17 cellular contexts compared by ENCODE assay signal in the genomic region with DNA sequence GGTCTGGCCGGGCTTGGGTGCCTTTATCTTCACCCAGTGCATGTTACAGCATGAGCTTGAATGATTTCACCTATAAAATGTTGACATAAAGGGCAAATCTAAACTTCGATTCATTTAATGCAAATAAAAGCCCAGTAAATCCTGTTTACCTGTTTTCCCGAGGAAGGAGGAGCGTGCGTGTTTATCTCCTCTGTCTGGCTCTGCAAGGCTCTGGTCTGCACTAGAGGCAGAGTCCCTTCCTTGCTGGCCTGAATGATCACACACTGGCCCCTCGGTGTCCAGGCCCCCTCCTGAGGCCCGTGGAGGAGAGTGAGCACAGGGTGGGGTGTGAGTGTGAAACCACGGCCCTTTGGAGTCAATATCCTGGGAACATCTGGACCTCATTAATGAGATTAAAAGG.
"Had no signal": no experiment of that assay in that cellular context is flagged by ENCODE, and none has a peak within 500 bp of the region (broad histone marks: within the 10 kb centered on the region; RNA-seq: fewer than 3 reads in every experiment).

No MANE protein-coding gene starts in this region.

- H3K27me3 ChIP-seq: esophagus muscularis mucosa, gastroesophageal sphincter, neutrophil had no signal

- FAIRE-seq: small intestine had no signal

- H3K27ac Mint-ChIP-seq: natural killer cell treated with Interleukin-12 subunit alpha and Interleukin-12 subunit beta and Interleukin-15 and Interleukin-18, amount 100 ng/mL, for 72 hours had no signal

- H3K9me3 Mint-ChIP-seq: natural killer cell treated with Interleukin-12 subunit alpha and Interleukin-12 subunit beta and Interleukin-15 and Interleukin-18, amount 100 ng/mL, for 72 hours had no signal

- H3K4me1 ChIP-seq: esophagus muscularis mucosa had no signal

- H3K36me3 ChIP-seq: gastroesophageal sphincter had no signal

- H3K36me3 Mint-ChIP-seq: natural killer cell treated with Interleukin-12 subunit alpha and Interleukin-12 subunit beta and Interleukin-15 and Interleukin-18, amount 100 ng/mL, for 72 hours had no signal

- H3K27me3 Mint-ChIP-seq: natural killer cell treated with Interleukin-12 subunit alpha and Interleukin-12 subunit beta and Interleukin-15 and Interleukin-18, amount 100 ng/mL, for 72 hours had no signal

- H3K27ac ChIP-seq: epithelial cell of prostate, esophagus muscularis mucosa, gastroesophageal sphincter, neutrophil had no signal

- ATAC-seq: gastroesophageal sphincter; left lobe of liver; natural killer cell treated with Interleukin-12 subunit alpha and Interleukin-12 subunit beta and Interleukin-15 and Interleukin-18, amount 100 ng/mL, for 72 hours had no signal

- H3K9me3 ChIP-seq: esophagus muscularis mucosa, gastroesophageal sphincter, neutrophil had no signal

- H3K4me3 Mint-ChIP-seq: natural killer cell treated with Interleukin-12 subunit alpha and Interleukin-12 subunit beta and Interleukin-15 and Interleukin-18, amount 100 ng/mL, for 72 hours had no signal

- H3K4me3 ChIP-seq: esophagus muscularis mucosa, gastroesophageal sphincter had no signal

- DNase-seq: cortex of kidney; effector memory CD4-positive, alpha-beta T cell; foreskin fibroblast; glutamatergic neuron; islet precursor cell; mammary epithelial cell; posterior cingulate gyrus; small intestine; stimulated activated CD4-positive, alpha-beta T cell treated with anti-CD3 and anti-CD28 coated beads, Interleukin-12 subunit alpha, Interleukin-12 subunit beta, amount 100 ng/mL, for 4 hours; stimulated activated naive CD4-positive, alpha-beta T cell treated with Interleukin-2 at 50 U/mL for 16 hours; trophoblast cell had no signal
